ENCODE assay signal across 13 cellular contexts in genomic region chr6:17483391-17484016, GRCh38.
"Had no signal": no experiment of that assay in that cellular context is flagged by ENCODE, and none has a peak within 500 bp of the region (broad histone marks: within the 10 kb centered on the region; RNA-seq: fewer than 3 reads in every experiment).

No MANE protein-coding gene starts in this region.

- ATAC-seq: natural killer cell had no signal

- H3K4me1 ChIP-seq: thyroid gland had no signal

- H3K4me1 Mint-ChIP-seq: activated B cell treated with CpG ODN at 0.5 μM for 24 hours; activated CD4-positive, alpha-beta T cell treated with anti-CD3 and anti-CD28 coated beads, Interleukin-2, amount 10 ng/mL, durations not matched to agents 24 days and 14 days; natural killer cell had no signal

- H3K27me3 Mint-ChIP-seq: activated CD4-positive, alpha-beta T cell treated with anti-CD3 and anti-CD28 coated beads, Interleukin-2, amount 10 ng/mL, durations not matched to agents 24 days and 14 days had no signal

- DNase-seq: activated B cell treated with CpG ODN at 0.5 μM for 24 hours; activated CD4-positive, alpha-beta T cell treated with anti-CD3 and anti-CD28 coated beads, Interleukin-2, amount 10 ng/mL, durations not matched to agents 24 days and 14 days; activated naive CD4-positive, alpha-beta T cell treated with anti-CD3 and anti-CD28 coated beads for 36 hours; caudate nucleus; effector CD4-positive, alpha-beta T cell; hypothalamus; natural killer cell; T-helper 1 cell; thyroid gland; uterus had no signal

- H3K4me3 Mint-ChIP-seq: activated B cell treated with CpG ODN at 0.5 μM for 24 hours; activated CD4-positive, alpha-beta T cell treated with anti-CD3 and anti-CD28 coated beads, Interleukin-2, amount 10 ng/mL, durations not matched to agents 24 days and 14 days; activated naive CD4-positive, alpha-beta T cell treated with anti-CD3 and anti-CD28 coated beads for 36 hours; natural killer cell had no signal

- H3K27me3 ChIP-seq: thyroid gland, uterus had no signal

- H3K36me3 ChIP-seq: thyroid gland, uterus had no signal

- H3K36me3 Mint-ChIP-seq: natural killer cell had no signal

- H3K27ac Mint-ChIP-seq: activated B cell treated with CpG ODN at 0.5 μM for 24 hours; activated CD4-positive, alpha-beta T cell treated with anti-CD3 and anti-CD28 coated beads, Interleukin-2, amount 10 ng/mL, durations not matched to agents 24 days and 14 days; activated naive CD4-positive, alpha-beta T cell treated with anti-CD3 and anti-CD28 coated beads for 36 hours; natural killer cell had no signal

- H3K4me3 ChIP-seq: coronary artery, lung, skin epidermis, thyroid gland, uterus had no signal

- H3K9me3 Mint-ChIP-seq: activated B cell treated with CpG ODN at 0.5 μM for 24 hours; activated CD4-positive, alpha-beta T cell treated with anti-CD3 and anti-CD28 coated beads, Interleukin-2, amount 10 ng/mL, durations not matched to agents 24 days and 14 days; activated naive CD4-positive, alpha-beta T cell treated with anti-CD3 and anti-CD28 coated beads for 36 hours; natural killer cell had no signal

- H3K27ac ChIP-seq: coronary artery, skin epidermis, thyroid gland, uterus had no signal

- H3K9me3 ChIP-seq: thyroid gland, uterus had no signal
